Comparison of ENCODE assay signal across 8 cellular contexts in genomic region chr20:50625986-50626677, GRCh38.
DNase-seq lines count a peak whose midpoint lies in the region; ATAC-seq, FAIRE-seq and TF ChIP-seq lines count a peak whose summit lies in the region.

No MANE protein-coding gene starts in this region.

- H3K4me3 Mint-ChIP-seq in activated CD4-positive, alpha-beta T cell treated with anti-CD3 and anti-CD28 coated beads, Interleukin-2, amount 10 ng/mL, durations not matched to agents 24 days and 14 days, result no peak overlapping the region

- intact Hi-C loops in activated CD4-positive, alpha-beta T cell treated with anti-CD3 and anti-CD28 coated beads, Interleukin-2, amount 10 ng/mL, durations not matched to agents 24 days and 14 days (cut with micrococcal nuclease), result no loop called here
- intact Hi-C loops in GM12878 (cut with micrococcal nuclease; ENCODE audit: unreplicated experiment) (loop anchor here (10.0 kb wide), 1 partner anchor 119 kb away; no protein-coding TSS in a partner anchor), uterus (cut with DNase I; ENCODE audit: low total_unique reads) (loop anchor here (10.0 kb wide), 2 partner anchors 89 to 119 kb away; no protein-coding TSS in a partner anchor)

- TF ChIP-seq POLR2A in GM12878 (IDR thresholded peaks at IDR 0.05; ENCODE audit: low read depth, low read length), result no peak
- no peak for TF ChIP-seq POLR2A in uterus (IDR thresholded peaks at IDR 0.05)

- H3K4me1 ChIP-seq in GM12878 (ENCODE audit: control insufficient read depth, insufficient read depth, low read length) (no peaks in the 10 kb centered on the region), liver (ENCODE audit: control insufficient read depth in 4 of 4, insufficient read depth in 4 of 4, low read length in 3 of 4) (peaks cover 0 to 2% (median under 1%) of the 10 kb centered on the region in 4 donors), uterus (no peaks in the 10 kb centered on the region)

- H3K4me2 ChIP-seq in GM12878 (ENCODE audit: control insufficient read depth, insufficient read depth), result no peak overlapping the region

- H3K27me3 ChIP-seq in GM12878 (replicated peaks in 1 of 2; ENCODE audit: control insufficient read depth in 2 of 2, insufficient read depth in 2 of 2, low read length in 1 of 2), result no peaks in the 10 kb centered on the region; a peak in 2 of 4 replicates
- no peaks in the 10 kb centered on the region for H3K27me3 ChIP-seq in liver (ENCODE audit: control insufficient read depth in 4 of 4, insufficient read depth in 4 of 4, low read length in 3 of 4)
- H3K27me3 ChIP-seq in uterus, result no peaks in the 10 kb centered on the region

- no peak for FAIRE-seq in GM12878 (lab: Jason Lieb, UNC)

- H2AFZ ChIP-seq in GM12878 (ENCODE audit: control insufficient read depth, low read depth, low read length), result no peak overlapping the region

- TF ChIP-seq RAD21 in GM12878 (IDR thresholded peaks at IDR 0.05; ENCODE audit: insufficient read depth, low read depth, low read length), result peak; percentile 51
- peak; percentile 59 to 79 for TF ChIP-seq RAD21 in liver (IDR thresholded peaks at IDR 0.05)

- H3K9ac ChIP-seq in GM12878 (ENCODE audit: control insufficient read depth, insufficient read depth, low read length) (no peak overlapping the region), liver (ENCODE audit: low read depth in 1 of 2, low read length in 2 of 2) (no peak overlapping the region)

- H3K9me3 Mint-ChIP-seq in activated CD4-positive, alpha-beta T cell treated with anti-CD3 and anti-CD28 coated beads, Interleukin-2, amount 10 ng/mL, durations not matched to agents 24 days and 14 days, result no peaks in the 10 kb centered on the region

- POLR2A ChIA-PET in GM12878 (lab: Charles Lee), result no interaction called here

- BruUV-seq in GM12878 (replicated peaks; lab: Mats Ljungman, UMichigan), result no TSS peak

- RAD21 ChIA-PET in GM12878 (lab: Charles Lee; ENCODE audit: unreplicated experiment), result interaction anchor here (0.6 to 1.5 kb wide), 3 partner anchors 124 to 165 kb away, joined by 3 to 12 read pairs (median 4); no protein-coding TSS in a partner anchor

- H3K4me1 Mint-ChIP-seq in activated CD4-positive, alpha-beta T cell treated with anti-CD3 and anti-CD28 coated beads, Interleukin-2, amount 10 ng/mL, durations not matched to agents 24 days and 14 days, result no peaks in the 10 kb centered on the region

- H3K9me3 ChIP-seq in GM12878 (replicated peaks; ENCODE audit: control insufficient read depth, insufficient read depth, low read length) (no peaks in the 10 kb centered on the region; the same call in 2 of the 3 replicates), liver (ENCODE audit: control insufficient read depth in 4 of 4, low read length in 3 of 4) (peaks cover 0 to 2% (median under 1%) of the 10 kb centered on the region in 4 donors), uterus (no peaks in the 10 kb centered on the region)

- H3K36me3 ChIP-seq in GM12878 (ENCODE audit: control insufficient read depth in 2 of 2, insufficient read depth in 2 of 2, low read length in 1 of 2) (no peaks in the 10 kb centered on the region), liver (ENCODE audit: control insufficient read depth in 4 of 4, insufficient read depth in 3 of 4, low read depth in 1 of 4, low read length in 3 of 4) (no peaks in the 10 kb centered on the region), uterus (no peaks in the 10 kb centered on the region)

- CTCF ChIA-PET in GM12878 (lab: Yijun Ruan, JAX), result interaction anchor here (0.6 to 1.7 kb wide), 7 partner anchors 9 to 165 kb away, joined by 3 to 18 read pairs (median 3); no protein-coding TSS in a partner anchor

- SMC1A ChIA-PET in GM12878 (lab: Charles Lee; ENCODE audit: uncharacterized antibody, unreplicated experiment), result interaction anchor here (0.7 to 1.9 kb wide), 2 partner anchors 123 to 124 kb away, joined by 4 to 9 read pairs; no protein-coding TSS in a partner anchor

- ATAC-seq in GM12878 (peak; percentile 73), GM18519 (IDR thresholded peaks at IDR 0.05; ENCODE audit: low FRiP score, unreplicated experiment) (no peak)

- WGBS in GM12878 (ENCODE audit: insufficient coverage, insufficient replicate concordance, low lambda C conversion rate, missing lambda C conversion rate), result 31% methylated on average over 15 of the region's 15 CpGs
- 50% methylated on average over 15 of the region's 15 CpGs for WGBS in liver

- DNase-seq in activated CD4-positive, alpha-beta T cell treated with anti-CD3 and anti-CD28 coated beads, Interleukin-2, amount 10 ng/mL, durations not matched to agents 24 days and 14 days, result peak; percentile 65
- DNase-seq in activated CD4-positive, alpha-beta T cell treated with anti-CD3 and anti-CD28 coated beads for 4 hours, result no peak
- DNase-seq in NCI-H460 (ENCODE audit: extremely low read depth, low read depth) (peak; percentile 35), GM12878 (ENCODE audit: low read depth, low spot score) (no peak), uterus (peak; percentile 66 to 76), KG1 (lab: John Stamatoyannopoulos, UW) (no peak)

- no peak for TF ChIP-seq EP300 in GM12878 (IDR thresholded peaks at IDR 0.05; ENCODE audit: borderline replicate concordance in 1 of 2, control insufficient read depth in 1 of 2, low read depth in 2 of 2, low read length in 2 of 2)

- no peak overlapping the region for H3K27ac Mint-ChIP-seq in activated CD4-positive, alpha-beta T cell treated with anti-CD3 and anti-CD28 coated beads, Interleukin-2, amount 10 ng/mL, durations not matched to agents 24 days and 14 days

- H3K4me3 ChIP-seq in GM12878 (no peak overlapping the region), liver (ENCODE audit: low read depth in 1 of 3, low read length in 3 of 3) (no peak overlapping the region), uterus (no peak overlapping the region)

- H3K27me3 Mint-ChIP-seq in activated CD4-positive, alpha-beta T cell treated with anti-CD3 and anti-CD28 coated beads, Interleukin-2, amount 10 ng/mL, durations not matched to agents 24 days and 14 days, result no peaks in the 10 kb centered on the region

- H3K36me3 Mint-ChIP-seq in activated CD4-positive, alpha-beta T cell treated with anti-CD3 and anti-CD28 coated beads, Interleukin-2, amount 10 ng/mL, durations not matched to agents 24 days and 14 days (ENCODE audit: low read depth), result no peaks in the 10 kb centered on the region

- H4K20me1 ChIP-seq in GM12878 (ENCODE audit: control insufficient read depth, insufficient read depth), result no peaks in the 10 kb centered on the region

- no peaks in the 10 kb centered on the region for H3K79me2 ChIP-seq in GM12878 (ENCODE audit: control insufficient read depth, insufficient read depth, low read length)

- in situ Hi-C loops in GM12878 (cut with MboI), result no loop called here

- TF ChIP-seq CTCF in GM12878 (IDR thresholded peaks at IDR 0.05 in 2 of 3, conservative IDR thresholded peaks at IDR 0.05 in 1 of 3; ENCODE audit: control insufficient read depth in 2 of 3, extremely low read depth in 1 of 3, insufficient read depth in 1 of 3, low read depth in 3 of 3, low read length in 3 of 3), result peak; percentile 37 to 54 (median 44)
- peak; percentile 32 for TF ChIP-seq CTCF in liver (IDR thresholded peaks at IDR 0.05; ENCODE audit: low read depth, low read length, missing input control)
- peak; percentile 65 to 83 (median 74) for TF ChIP-seq CTCF in uterus (IDR thresholded peaks at IDR 0.05)

- no peak overlapping the region for H3K27ac ChIP-seq in GM12878 (ENCODE audit: control insufficient read depth, insufficient read depth)
- H3K27ac ChIP-seq in liver (ENCODE audit: low read depth in 1 of 2, low read length in 2 of 2), result no peak overlapping the region
- peak overlapping the region; percentile 56 to 61 for H3K27ac ChIP-seq in uterus

TF ChIP-seq in GM12878, 131 proteins besides CTCF, POLR2A, EP300 and RAD21:
- no peak for TF ChIP-seq MEF2A (IDR thresholded peaks at IDR 0.05; ENCODE audit: insufficient read depth, low read depth, low read length)
- TF ChIP-seq ZBTB33 (IDR thresholded peaks at IDR 0.05), result no peak
- TF ChIP-seq SMC3 (IDR thresholded peaks at IDR 0.05; ENCODE audit: borderline replicate concordance, low read length), result peak; percentile 16; the same call in 1 of the 2 replicates
TF ChIP-seq in GM12878: peak in this region for 1.

TF ChIP-seq in liver, 16 proteins besides CTCF, POLR2A, EP300 and RAD21:
- TF ChIP-seq FOXA2 (IDR thresholded peaks at IDR 0.05) (no peak), NR2F2 (IDR thresholded peaks at IDR 0.05) (peak; percentile 23)

Comparison
In these comparisons a context has a peak if more than half of its experiments do, and no peak if none do; other contexts are left out.
1. DNase-seq: peak in activated CD4-positive, alpha-beta T cell treated with anti-CD3 and anti-CD28 coated beads, Interleukin-2, amount 10 ng/mL, durations not matched to agents 24 days and 14 days (single experiment), NCI-H460 (single experiment) and uterus (2 of 2); none in activated CD4-positive, alpha-beta T cell treated with anti-CD3 and anti-CD28 coated beads for 4 hours (0 of 2), GM12878 (single experiment) and KG1 (single experiment).
2. H3K27ac ChIP-seq: peak in uterus (2 of 2); none in GM12878 (single experiment) and liver (0 of 2).
3. Peak in every context shown above with its lines, with median percentiles within 50 percentile points of each other: CTCF ChIP-seq.